Comparison of ENCODE assay signal across 8 cellular contexts in genomic region chr15:57376695-57377477, GRCh38. TPM values are rescaled to one million over a fixed set of nuclear protein-coding genes. Genes with fewer than 3 reads are reported as not detected.
DNase-seq lines count a peak whose midpoint lies in the region; ATAC-seq and TF ChIP-seq lines count a peak whose summit lies in the region.

No MANE protein-coding gene starts in this region.

- TF ChIP-seq POLR2A in gastroesophageal sphincter (IDR thresholded peaks at IDR 0.05) (no peak), ovary (IDR thresholded peaks at IDR 0.05) (no peak)

- ATAC-seq in gastroesophageal sphincter (peak; percentile 46), GM21423 (IDR thresholded peaks at IDR 0.05; ENCODE audit: unreplicated experiment) (no peak), HG02870 (IDR thresholded peaks at IDR 0.05; ENCODE audit: unreplicated experiment) (no peak), HG02852 (IDR thresholded peaks at IDR 0.05; ENCODE audit: unreplicated experiment) (no peak)

- no peak for TF ChIP-seq EP300 in gastroesophageal sphincter (IDR thresholded peaks at IDR 0.05)
- no peak for TF ChIP-seq EP300 in ovary (IDR thresholded peaks at IDR 0.05)

- H3K4me1 ChIP-seq in ES-I3 (ENCODE audit: insufficient read depth, low read length) (peaks cover 20% of the 10 kb centered on the region), gastroesophageal sphincter (peaks cover 0 to 49% (median 0%) of the 10 kb centered on the region in 3 donors), ovary (ENCODE audit: insufficient read depth) (peaks cover 4% of the 10 kb centered on the region)

- H3K9ac ChIP-seq in ES-I3 (ENCODE audit: low read depth, low read length) = peak overlapping the region; percentile 91

- POLR2A ChIA-PET in RWPE1 (lab: Yijun Ruan, JAX; ENCODE audit: low non-redundant PET) = no interaction called here

- H3K27me3 ChIP-seq in gastroesophageal sphincter = peaks cover 8% of the 10 kb centered on the region
- H3K27me3 ChIP-seq in ovary = no peaks in the 10 kb centered on the region

- H3K9me3 ChIP-seq in ES-I3 (ENCODE audit: control insufficient read depth, insufficient read depth, low read length) = no peaks in the 10 kb centered on the region
- H3K9me3 ChIP-seq in gastroesophageal sphincter = no peaks in the 10 kb centered on the region
- H3K9me3 ChIP-seq in ovary = no peaks in the 10 kb centered on the region

- DNase-seq in RWPE1 (ENCODE audit: low spot score) (peak; percentile 38), ovary (peak in 3 of 5 donors; percentile 25 to 55 (median 41))
- no peak for DNase-seq in activated CD4-positive, CD25-positive, alpha-beta regulatory T cell (lab: John Stamatoyannopoulos, UW)

- no peak overlapping the region for H3K27ac ChIP-seq in RWPE1
- H3K27ac ChIP-seq in gastroesophageal sphincter = peak overlapping the region in 3 of 4 donors; percentile 62 to 81 (median 70)
- peak overlapping the region in 1 of 2 donors; percentile 48 for H3K27ac ChIP-seq in ovary

- TF ChIP-seq CTCF in RWPE1 (conservative IDR thresholded peaks at IDR 0.05; ENCODE audit: low read depth) (no peak), gastroesophageal sphincter (IDR thresholded peaks at IDR 0.05) (no peak), ovary (IDR thresholded peaks at IDR 0.05) (no peak)

- peak overlapping the region; percentile 65 to 83 for H3K4me3 ChIP-seq in gastroesophageal sphincter
- peak overlapping the region; percentile 87 for H3K4me3 ChIP-seq in ovary

- H3K36me3 ChIP-seq in ES-I3 (ENCODE audit: insufficient read depth, low read length) = no peaks in the 10 kb centered on the region
- H3K36me3 ChIP-seq in gastroesophageal sphincter = no peaks in the 10 kb centered on the region
- no peaks in the 10 kb centered on the region for H3K36me3 ChIP-seq in ovary

- CTCF ChIA-PET in RWPE1 (lab: Yijun Ruan, JAX) = interaction anchor here (0.9 to 1.4 kb wide), 4 partner anchors 36 to 165 kb away, joined by 3 to 6 read pairs (median 4); no protein-coding TSS in a partner anchor

- intact Hi-C loops in ovary (cut with DNase I) = loop anchor here in 2 of 4 donors (5.0 to 10.0 kb wide), 2 partner anchors 125 to 148 kb away; no protein-coding TSS in a partner anchor

- whole genome bisulfite sequencing in gastroesophageal sphincter (ENCODE audit: low coverage in 1 of 2), 2 donors = 3 to 18% methylated on average over 8 to 14 of the region's 49 CpGs
- WGBS in ovary, 3 donors = 3 to 5% (median 4%) methylated on average over 37 to 49 of the region's 49 CpGs

RNA-seq across cellular contexts. Expression of gene CGNL1, which starts 0.6 kb away (rescaled TPM):
- 10 to 100 TPM in 3 of 4 donors, 1 to 10 TPM in 1; 8.5 to 36.4 (median 16.7) TPM for total RNA-seq in gastroesophageal sphincter
- 10 to 100 TPM in 4 of 7 donors, 1 to 10 TPM in 3; 7.8 to 26.1 (median 13.6) TPM for total RNA-seq in ovary
- polyA plus RNA-seq in ovary = 10 to 100 TPM in 1 of 2 donors, 1 to 10 TPM in 1; 8.1 to 24.0 TPM

Comparison
In these comparisons a context has a peak if more than half of its experiments do, and no peak if none do; other contexts are left out.
1. DNase-seq: peak in RWPE1 (single experiment) and ovary (3 of 5); none in activated CD4-positive, CD25-positive, alpha-beta regulatory T cell (0 of 4).